ENCODE assay signal across 11 cellular contexts in genomic region chr9:109793196-109793595, GRCh38. TPM values are rescaled to one million over a fixed set of nuclear protein-coding genes. Genes with fewer than 3 reads are reported as not detected.
DNase-seq lines count a peak whose midpoint lies in the region; ATAC-seq and TF ChIP-seq lines count a peak whose summit lies in the region.
"Had no signal": no experiment of that assay in that cellular context is flagged by ENCODE, and none has a peak within 500 bp of the region (broad histone marks: within the 10 kb centered on the region; RNA-seq: fewer than 3 reads in every experiment).

No MANE protein-coding gene starts in this region.

- POLR2A ChIA-PET in CD4-positive, alpha-beta memory T cell (lab: Charles Lee; ENCODE audit: partially characterized antibody) = no interaction called here

- H3K9me3 ChIP-seq in heart left ventricle (no peaks in the 10 kb centered on the region), lung (ENCODE audit: control insufficient read depth in 2 of 2, insufficient read depth in 1 of 2, low read length in 1 of 2) (no peaks in the 10 kb centered on the region), Karpas-422 (ENCODE audit: low read length) (no peaks in the 10 kb centered on the region)
- no peaks in the 10 kb centered on the region for H3K9me3 ChIP-seq in CD4-positive, alpha-beta memory T cell (ENCODE audit: control insufficient read depth in 1 of 2, low read length in 2 of 2)

- H3K4me1 ChIP-seq in heart left ventricle (peaks cover 0 to 83% (median 29%) of the 10 kb centered on the region in 12 donors), lung (ENCODE audit: control insufficient read depth in 2 of 2, insufficient read depth in 2 of 2, low read length in 2 of 2) (peaks cover 7 to 51% of the 10 kb centered on the region in 2 donors), Karpas-422 (ENCODE audit: low read length) (no peaks in the 10 kb centered on the region)
- no peaks in the 10 kb centered on the region for H3K4me1 ChIP-seq in CD4-positive, alpha-beta memory T cell (ENCODE audit: insufficient read depth, low read length)

- H3K9me3 Mint-ChIP-seq in CD4-positive, alpha-beta memory T cell = no peaks in the 10 kb centered on the region
- H3K9me3 Mint-ChIP-seq: GM23338; T-helper 2 cell treated with Interferon-gamma antibody and Interleukin-4, amounts not matched to agents 5 μg/mL and 100 μg/mL, for 36 hours had no signal

- H3K79me2 ChIP-seq in Karpas-422 (ENCODE audit: low read length) = no peaks in the 10 kb centered on the region

- CTCF ChIA-PET in CD4-positive, alpha-beta memory T cell (lab: Charles Lee; ENCODE audit: partially characterized antibody) = no interaction called here

- no peak overlapping the region for H3K4me3 Mint-ChIP-seq in CD4-positive, alpha-beta memory T cell
- H3K4me3 Mint-ChIP-seq: GM23338; T-helper 2 cell treated with Interferon-gamma antibody and Interleukin-4, amounts not matched to agents 5 μg/mL and 100 μg/mL, for 36 hours had no signal

- no peaks in the 10 kb centered on the region for H3K27me3 ChIP-seq in heart left ventricle
- no peaks in the 10 kb centered on the region for H3K27me3 ChIP-seq in lung (ENCODE audit: control insufficient read depth, insufficient read depth)
- no peaks in the 10 kb centered on the region for H3K27me3 ChIP-seq in CD4-positive, alpha-beta memory T cell (ENCODE audit: insufficient read depth, low read length)
- no peaks in the 10 kb centered on the region for H3K27me3 ChIP-seq in Karpas-422 (ENCODE audit: low read length)

- H3K27ac ChIP-seq in heart left ventricle (peak overlapping the region in 5 of 12 donors; percentile 6 to 38 (median 14)), lung (ENCODE audit: low read depth in 1 of 2, low read length in 1 of 2) (peak overlapping the region in 1 of 2 donors; percentile 49), Karpas-422 (ENCODE audit: low read length) (no peak overlapping the region)
- H3K27ac ChIP-seq in CD4-positive, alpha-beta memory T cell (ENCODE audit: low read depth, low read length) = no peak overlapping the region

- no peak for TF ChIP-seq POLR2A in heart left ventricle (IDR thresholded peaks at IDR 0.05)

- no peak overlapping the region for H3K9ac ChIP-seq in Karpas-422 (ENCODE audit: low read length)

- no peak overlapping the region for H3K27ac Mint-ChIP-seq in CD4-positive, alpha-beta memory T cell
- H3K27ac Mint-ChIP-seq: GM23338; T-helper 2 cell treated with Interferon-gamma antibody and Interleukin-4, amounts not matched to agents 5 μg/mL and 100 μg/mL, for 36 hours had no signal

- H3K4me3 ChIP-seq in heart left ventricle = no peak overlapping the region
- H3K4me3 ChIP-seq in cardiac fibroblast (replicated peaks in 1 of 2; ENCODE audit: low read depth in 2 of 2, low read length in 2 of 2) = no peak overlapping the region
- H3K4me3 ChIP-seq in lung = no peak overlapping the region
- no peak overlapping the region for H3K4me3 ChIP-seq in CD4-positive, alpha-beta memory T cell (ENCODE audit: low read length in 2 of 2)
- H3K4me3 ChIP-seq in Karpas-422 (ENCODE audit: low read length) = no peak overlapping the region
- H3K4me3 ChIP-seq: GM23338 had no signal

- no peak overlapping the region for H3K4me2 ChIP-seq in Karpas-422 (ENCODE audit: low read depth, low read length, poor library complexity, severe bottlenecking)
- H3K4me2 ChIP-seq: GM23338 had no signal

- TF ChIP-seq CTCF in heart left ventricle (IDR thresholded peaks at IDR 0.05) = no peak
- TF ChIP-seq CTCF in cardiac fibroblast (IDR thresholded peaks at IDR 0.05; ENCODE audit: low read depth, low read length) = no peak
- no peak for TF ChIP-seq CTCF in lung (IDR thresholded peaks at IDR 0.05; ENCODE audit: control extremely low read depth, extremely low read depth)

- peaks cover 2 to 5% of the 10 kb centered on the region in 2 donors for H3K27me3 Mint-ChIP-seq in CD4-positive, alpha-beta memory T cell

- no peak overlapping the region for H2AFZ ChIP-seq in Karpas-422 (ENCODE audit: low read length)
- H2AFZ ChIP-seq: GM23338 had no signal

- ATAC-seq in heart left ventricle (peak in 3 of 4 donors; percentile 37 to 64 (median 60)), Right ventricle myocardium inferior (no peak), lung (ENCODE audit: insufficient read depth, low FRiP score) (peak; percentile 62), GM21619 (IDR thresholded peaks at IDR 0.05; ENCODE audit: unreplicated experiment) (no peak), HG03521 (IDR thresholded peaks at IDR 0.05; ENCODE audit: unreplicated experiment) (no peak)
- ATAC-seq: GM23338 had no signal

- no peaks in the 10 kb centered on the region for H3K36me3 ChIP-seq in heart left ventricle
- no peaks in the 10 kb centered on the region for H3K36me3 ChIP-seq in lung (ENCODE audit: control insufficient read depth in 2 of 2, insufficient read depth in 2 of 2, low read length in 2 of 2)
- no peaks in the 10 kb centered on the region for H3K36me3 ChIP-seq in CD4-positive, alpha-beta memory T cell (ENCODE audit: insufficient read depth, low read length)
- H3K36me3 ChIP-seq in Karpas-422 (ENCODE audit: insufficient read depth, low read length) = no peaks in the 10 kb centered on the region

- DNase-seq in heart left ventricle = no peak
- DNase-seq in Right ventricle myocardium inferior (ENCODE audit: missing footprints) = no peak
- DNase-seq in cardiac fibroblast (ENCODE audit: low read depth in 2 of 2) = peak; percentile 77 to 86
- no peak for DNase-seq in lung (ENCODE audit: low spot score)
- no peak for DNase-seq in CD4-positive, alpha-beta memory T cell
- DNase-seq in Karpas-422 = no peak
- DNase-seq: NCI-H446 treated with DMSO at 0.1 percent for 48 hours had no signal

- intact Hi-C loops in heart left ventricle (cut with DNase I) = no loop called here
- intact Hi-C loops in Right ventricle myocardium inferior (cut with DNase I) = no loop called here
- intact Hi-C loops in CD4-positive, alpha-beta memory T cell (cut with micrococcal nuclease) = no loop called here

- no peaks in the 10 kb centered on the region for H3K36me3 Mint-ChIP-seq in CD4-positive, alpha-beta memory T cell

- no peaks in the 10 kb centered on the region for H4K20me1 ChIP-seq in Karpas-422 (ENCODE audit: insufficient read depth, low read depth, low read length)

- H3K4me1 Mint-ChIP-seq in CD4-positive, alpha-beta memory T cell = no peaks in the 10 kb centered on the region
- H3K4me1 Mint-ChIP-seq: GM23338 had no signal

- no peaks in the 10 kb centered on the region for H3K9me2 ChIP-seq in Karpas-422 (replicated peaks; ENCODE audit: insufficient read depth, low read length)

RNA-seq across cellular contexts. Expression of gene PALM2AKAP2, which starts 13.2 kb away (rescaled TPM):
- total RNA-seq in heart left ventricle (100 to 1,000 TPM in 2 of 9 donors, 10 to 100 TPM in 7; 38.7 to 132 (median 83.9) TPM), Right ventricle myocardium inferior (90.1 TPM), lung (10 to 100 TPM; 15.1 to 37.7 TPM)
- polyA plus RNA-seq in heart left ventricle (10 to 100 TPM in 1 of 2 donors, 1 to 10 TPM in 1; 4.1 to 18.2 TPM), lung (1 to 10 TPM in 1 of 2 donors, under 1 TPM in 1; 0.51 to 4.4 TPM)
- not detected for total RNA-seq in CD4-positive, alpha-beta memory T cell
- not detected for polyA plus RNA-seq in CD4-positive, alpha-beta memory T cell
- total RNA-seq in Karpas-422 (2014; rRNA removed; shearing (Covaris generic); ENCODE audit: low replicate concordance) = not detected in 2 replicates

Comparison
In these comparisons a context has a peak if more than half of its experiments do, and no peak if none do; other contexts are left out.
1. ATAC-seq: peak in heart left ventricle (3 of 4) and lung (single experiment); none in Right ventricle myocardium inferior (single experiment), GM21619 (single experiment) and HG03521 (single experiment).
2. DNase-seq: peak in cardiac fibroblast (2 of 2); none in heart left ventricle (0 of 5), Right ventricle myocardium inferior (single experiment), lung (single experiment), CD4-positive, alpha-beta memory T cell (0 of 5) and Karpas-422 (single experiment).
3. RNA of gene PALM2AKAP2, which starts 13.2 kb away (total RNA-seq): 90.1 TPM in Right ventricle myocardium inferior (single experiment), 38.7 to 132 TPM in heart left ventricle and 15.1 to 37.7 TPM in lung; not detected in CD4-positive, alpha-beta memory T cell and not detected in Karpas-422; every median in the first group is over 10 times any median in the second.